ENCODE assay signal across 25 cellular contexts in the genomic region with DNA sequence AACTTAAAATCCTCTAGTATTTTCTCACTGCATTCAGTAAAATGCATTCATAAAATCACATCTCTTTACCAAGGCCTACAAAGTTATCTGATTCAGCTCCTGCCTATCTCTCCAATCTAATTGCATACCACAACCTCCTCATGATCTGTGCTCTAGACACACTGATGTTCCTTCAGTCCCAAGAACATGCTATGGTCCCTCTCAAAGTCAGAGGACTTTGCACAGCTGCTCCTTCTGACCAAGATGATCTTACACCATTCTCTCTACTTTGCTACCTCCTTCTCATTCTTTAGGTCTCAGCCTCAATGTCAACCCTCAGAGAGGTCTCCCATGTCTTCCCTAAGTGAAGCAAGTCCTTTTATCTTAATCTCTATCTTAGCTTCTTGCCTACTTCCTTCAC. TPM values are rescaled to one million over a fixed set of nuclear protein-coding genes. Genes with fewer than 3 reads are reported as not detected.
DNase-seq lines count a peak whose midpoint lies in the region; TF ChIP-seq lines count a peak whose summit lies in the region.
"Had no signal": no experiment of that assay in that cellular context is flagged by ENCODE, and none has a peak within 500 bp of the region (broad histone marks: within the 10 kb centered on the region; RNA-seq: fewer than 3 reads in every experiment).

No MANE protein-coding gene starts in this region.

- H3K79me2 ChIP-seq in hepatocyte: no peaks in the 10 kb centered on the region

- H3K4me3 Mint-ChIP-seq in activated naive CD4-positive, alpha-beta T cell treated with anti-CD3 and anti-CD28 coated beads for 36 hours: no peak overlapping the region
- H3K4me3 Mint-ChIP-seq: activated CD4-positive, alpha-beta T cell treated with anti-CD3 and anti-CD28 coated beads, Interleukin-2, amount 10 ng/mL, durations not matched to agents 7 days and 5 days; activated CD8-positive, alpha-beta memory T cell treated with anti-CD3 and anti-CD28 coated beads, Interleukin-2, amount 10 ng/mL, durations not matched to agents 7 days and 5 days; naive thymus-derived CD8-positive, alpha-beta T cell had no signal

- H3K9me3 Mint-ChIP-seq in activated naive CD4-positive, alpha-beta T cell treated with anti-CD3 and anti-CD28 coated beads for 36 hours: no peaks in the 10 kb centered on the region
- H3K9me3 Mint-ChIP-seq: activated CD4-positive, alpha-beta T cell treated with anti-CD3 and anti-CD28 coated beads, Interleukin-2, amount 10 ng/mL, durations not matched to agents 7 days and 5 days; activated naive CD4-positive, alpha-beta T cell treated with anti-CD3 and anti-CD28 coated beads, Interleukin-2, amount 50 U/mL, for 72 hours; naive thymus-derived CD8-positive, alpha-beta T cell had no signal

- H3K27me3 ChIP-seq in AG04450 (ENCODE audit: control insufficient read depth, insufficient read depth, low read length) (no peaks in the 10 kb centered on the region), ascending aorta (no peaks in the 10 kb centered on the region), hepatocyte (no peaks in the 10 kb centered on the region)
- H3K27me3 ChIP-seq: esophagus squamous epithelium, ovary had no signal

- no peaks in the 10 kb centered on the region for H4K20me1 ChIP-seq in hepatocyte (ENCODE audit: insufficient read depth, poor library complexity, severe bottlenecking)

- peaks cover 0 to 19% of the 10 kb centered on the region in 2 donors for H3K4me1 ChIP-seq in ascending aorta
- H3K4me1 ChIP-seq in hepatocyte (ENCODE audit: insufficient read depth): peaks cover 4% of the 10 kb centered on the region

- intact Hi-C loops in ascending aorta (cut with DNase I): no loop called here
- intact Hi-C loops in activated naive CD4-positive, alpha-beta T cell treated with anti-CD3 and anti-CD28 coated beads for 36 hours (cut with micrococcal nuclease): no loop called here

- no peaks in the 10 kb centered on the region for H3K9me3 ChIP-seq in AG04450 (ENCODE audit: control insufficient read depth, insufficient read depth, low read length)
- no peaks in the 10 kb centered on the region for H3K9me3 ChIP-seq in ascending aorta
- no peaks in the 10 kb centered on the region for H3K9me3 ChIP-seq in hepatocyte (ENCODE audit: low read depth)
- H3K9me3 ChIP-seq: esophagus squamous epithelium, ovary had no signal

- DNase-seq in AG04450 (ENCODE audit: low read depth, low spot score) (no peak), LHCN-M2 (ENCODE audit: low read depth) (peak; percentile 69), ascending aorta (ENCODE audit: low spot score in 2 of 2) (no peak), myocyte (ENCODE audit: low read depth) (peak; percentile 39), NCI-H1436 treated with DMSO at 0.1 percent for 48 hours (lab: John Stamatoyannopoulos, UW) (no peak), hepatocyte (ENCODE audit: low spot score) (no peak), HEK293T (ENCODE audit: extremely low spot score) (no peak)
- no peak for DNase-seq in activated naive CD4-positive, alpha-beta T cell treated with anti-CD3 and anti-CD28 coated beads for 36 hours
- DNase-seq: activated CD4-positive, alpha-beta T cell treated with anti-CD3 and anti-CD28 coated beads, Interleukin-2, amount 10 ng/mL, durations not matched to agents 7 days and 5 days; activated CD8-positive, alpha-beta memory T cell treated with anti-CD3 and anti-CD28 coated beads, Interleukin-2, amount 10 ng/mL, durations not matched to agents 7 days and 5 days; effector memory CD4-positive, alpha-beta T cell; esophagus squamous epithelium; Karpas-422; left colon; naive thymus-derived CD8-positive, alpha-beta T cell; NCI-H1092 treated with DMSO at 0.1 percent for 48 hours; NCI-H2029 treated with DMSO at 0.1 percent for 48 hours; ovary; right cardiac atrium; stimulated activated CD4-positive, alpha-beta T cell treated with anti-CD3 and anti-CD28 coated beads, Interleukin-15, amount 100 ng/mL, for 24 hours; T-helper 2 cell had no signal

- no peaks in the 10 kb centered on the region for H3K9me2 ChIP-seq in hepatocyte (replicated peaks; ENCODE audit: insufficient read depth)

- H3K27ac ChIP-seq in AG04450 (ENCODE audit: low read depth, low read length) (peak overlapping the region; percentile 49), ascending aorta (peak overlapping the region; percentile 6 to 22), hepatocyte (no peak overlapping the region)
- H3K27ac ChIP-seq: C4-2B, ovary, VCaP had no signal

- no peaks in the 10 kb centered on the region for H3K36me3 Mint-ChIP-seq in activated naive CD4-positive, alpha-beta T cell treated with anti-CD3 and anti-CD28 coated beads for 36 hours (ENCODE audit: low read depth)
- H3K36me3 Mint-ChIP-seq: activated CD8-positive, alpha-beta memory T cell treated with anti-CD3 and anti-CD28 coated beads, Interleukin-2, amount 10 ng/mL, durations not matched to agents 7 days and 5 days; activated naive CD4-positive, alpha-beta T cell treated with anti-CD3 and anti-CD28 coated beads, Interleukin-2, amount 50 U/mL, for 72 hours; naive thymus-derived CD8-positive, alpha-beta T cell had no signal

- no peak overlapping the region for H3K4me2 ChIP-seq in hepatocyte

- no peaks in the 10 kb centered on the region for H3K4me1 Mint-ChIP-seq in activated naive CD4-positive, alpha-beta T cell treated with anti-CD3 and anti-CD28 coated beads for 36 hours (ENCODE audit: low read depth)
- H3K4me1 Mint-ChIP-seq: activated CD4-positive, alpha-beta T cell treated with anti-CD3 and anti-CD28 coated beads, Interleukin-2, amount 10 ng/mL, durations not matched to agents 7 days and 5 days; activated CD8-positive, alpha-beta memory T cell treated with anti-CD3 and anti-CD28 coated beads, Interleukin-2, amount 10 ng/mL, durations not matched to agents 7 days and 5 days had no signal

- H3K36me3 ChIP-seq in ascending aorta (no peaks in the 10 kb centered on the region), hepatocyte (replicated peaks; ENCODE audit: insufficient read depth, low read depth) (no peaks in the 10 kb centered on the region)
- H3K36me3 ChIP-seq: esophagus squamous epithelium, ovary had no signal

- CTCF ChIA-PET in AG04450 (lab: Charles Lee): interaction anchor here (0.5 to 1.8 kb wide), 8 partner anchors 12 to 311 kb away, joined by 3 to 7 read pairs (median 4); no protein-coding TSS in a partner anchor
- CTCF ChIA-PET in HEK293T (lab: Yijun Ruan, JAX): no interaction called here
- CTCF ChIA-PET in activated naive CD4-positive, alpha-beta T cell treated with anti-CD3 and anti-CD28 coated beads for 36 hours (lab: Charles Lee): interaction anchor here (0.6 to 2.1 kb wide), 2 partner anchors 11 to 91 kb away, joined by 3 to 4 read pairs; no protein-coding TSS in a partner anchor

- H3K4me3 ChIP-seq in AG04450 (ENCODE audit: low read depth, low read length) (no peak overlapping the region), ascending aorta (no peak overlapping the region), hepatocyte (no peak overlapping the region)
- H3K4me3 ChIP-seq: esophagus squamous epithelium, ovary, PC-9 had no signal

- TF ChIP-seq CTCF in AG04450 (IDR thresholded peaks at IDR 0.05; ENCODE audit: low read depth, low read length) (no peak), ascending aorta (IDR thresholded peaks at IDR 0.05) (no peak), hepatocyte (IDR thresholded peaks at IDR 0.05; ENCODE audit: poor library complexity) (no peak)

- H2AFZ ChIP-seq in hepatocyte: no peak overlapping the region
- H2AFZ ChIP-seq: PC-9 had no signal

- POLR2A ChIA-PET in AG04450 (lab: Yijun Ruan, JAX) (interaction anchor here (1.0 kb wide), 1 partner anchor 11 kb away, joined by 3 read pairs; no protein-coding TSS in a partner anchor), HEK293T (lab: Yijun Ruan, JAX) (no interaction called here)

- H3K27ac Mint-ChIP-seq in activated naive CD4-positive, alpha-beta T cell treated with anti-CD3 and anti-CD28 coated beads for 36 hours: no peak overlapping the region
- H3K27ac Mint-ChIP-seq: activated CD4-positive, alpha-beta T cell treated with anti-CD3 and anti-CD28 coated beads, Interleukin-2, amount 10 ng/mL, durations not matched to agents 7 days and 5 days; activated CD8-positive, alpha-beta memory T cell treated with anti-CD3 and anti-CD28 coated beads, Interleukin-2, amount 10 ng/mL, durations not matched to agents 7 days and 5 days; activated naive CD4-positive, alpha-beta T cell treated with anti-CD3 and anti-CD28 coated beads, Interleukin-2, amount 50 U/mL, for 72 hours; naive thymus-derived CD8-positive, alpha-beta T cell had no signal

- H3K27me3 Mint-ChIP-seq in activated naive CD4-positive, alpha-beta T cell treated with anti-CD3 and anti-CD28 coated beads for 36 hours (ENCODE audit: low read depth): peaks cover 3% of the 10 kb centered on the region

TF ChIP-seq in HEK293T, 16 proteins besides CTCF, POLR2A, EP300 and RAD21:
- TF ChIP-seq, protein P1, sequence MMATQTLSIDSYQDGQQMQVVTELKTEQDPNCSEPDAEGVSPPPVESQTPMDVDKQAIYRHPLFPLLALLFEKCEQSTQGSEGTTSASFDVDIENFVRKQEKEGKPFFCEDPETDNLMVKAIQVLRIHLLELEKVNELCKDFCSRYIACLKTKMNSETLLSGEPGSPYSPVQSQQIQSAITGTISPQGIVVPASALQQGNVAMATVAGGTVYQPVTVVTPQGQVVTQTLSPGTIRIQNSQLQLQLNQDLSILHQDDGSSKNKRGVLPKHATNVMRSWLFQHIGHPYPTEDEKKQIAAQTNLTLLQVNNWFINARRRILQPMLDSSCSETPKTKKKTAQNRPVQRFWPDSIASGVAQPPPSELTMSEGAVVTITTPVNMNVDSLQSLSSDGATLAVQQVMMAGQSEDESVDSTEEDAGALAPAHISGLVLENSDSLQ (IDR thresholded peaks at IDR 0.05): no peak
- no peak for TF ChIP-seq FOXM1 (IDR thresholded peaks at IDR 0.05; ENCODE audit: borderline replicate concordance)
- TF ChIP-seq TARDBP (IDR thresholded peaks at IDR 0.05): no peak
TF ChIP-seq in HEK293T: peak in this region for 0.

RNA-seq across cellular contexts. Expression of a gene that starts 45.5 kb away (rescaled TPM):
- polyA plus RNA-seq in AG04450 (2011; rRNA removed): 1,209 and 1,356 TPM in 2 replicates
- polyA minus RNA-seq in AG04450 (2011; rRNA and poly(A)+ RNA removed): 1,205 and 1,557 TPM in 2 replicates
- 1,409 and 1,463 TPM in 2 replicates for total RNA-seq in LHCN-M2 (2014; rRNA removed)
- 1,281 TPM for polyA plus RNA-seq in LHCN-M2 (2012)
- 156 TPM for total RNA-seq in ascending aorta
- 213 and 259 TPM in 2 replicates for total RNA-seq in myocyte
- polyA plus RNA-seq in myocyte (2012): 443 TPM
- 36.0 and 47.8 TPM in 2 replicates for total RNA-seq in hepatocyte
- polyA plus RNA-seq in hepatocyte: 43.3 and 60.2 TPM in 2 replicates
- under 1 TPM in 1 of 2 experiments, not detected in 1; 0.35 TPM for total RNA-seq in activated naive CD4-positive, alpha-beta T cell treated with anti-CD3 and anti-CD28 coated beads for 36 hours
- total RNA-seq: activated CD4-positive, alpha-beta T cell treated with anti-CD3 and anti-CD28 coated beads, Interleukin-2, amount 10 ng/mL, durations not matched to agents 7 days and 5 days; activated naive CD4-positive, alpha-beta T cell treated with anti-CD3 and anti-CD28 coated beads, Interleukin-2, amount 50 U/mL, for 72 hours; naive thymus-derived CD8-positive, alpha-beta T cell had no signal
- polyA plus RNA-seq: naive thymus-derived CD8-positive, alpha-beta T cell had no signal

Comparison
In these comparisons a context has a peak if more than half of its experiments do, and no peak if none do; other contexts are left out.
1. DNase-seq: peak in LHCN-M2 (single experiment) and myocyte (single experiment); none in AG04450 (single experiment), ascending aorta (0 of 2), NCI-H1436 treated with DMSO at 0.1 percent for 48 hours (single experiment), hepatocyte (single experiment), HEK293T (single experiment) and activated naive CD4-positive, alpha-beta T cell treated with anti-CD3 and anti-CD28 coated beads for 36 hours (single experiment).
2. RNA of a gene that starts 45.5 kb away (total RNA-seq): 1,409 to 1,463 TPM in LHCN-M2, 213 to 259 TPM in myocyte, 156 TPM in ascending aorta (single experiment) and 36.0 to 47.8 TPM in hepatocyte; 0.35 TPM in activated naive CD4-positive, alpha-beta T cell treated with anti-CD3 and anti-CD28 coated beads for 36 hours; every median in the first group is over 10 times any median in the second.